ENCODE assay signal across 8 cellular contexts in the genomic region with DNA sequence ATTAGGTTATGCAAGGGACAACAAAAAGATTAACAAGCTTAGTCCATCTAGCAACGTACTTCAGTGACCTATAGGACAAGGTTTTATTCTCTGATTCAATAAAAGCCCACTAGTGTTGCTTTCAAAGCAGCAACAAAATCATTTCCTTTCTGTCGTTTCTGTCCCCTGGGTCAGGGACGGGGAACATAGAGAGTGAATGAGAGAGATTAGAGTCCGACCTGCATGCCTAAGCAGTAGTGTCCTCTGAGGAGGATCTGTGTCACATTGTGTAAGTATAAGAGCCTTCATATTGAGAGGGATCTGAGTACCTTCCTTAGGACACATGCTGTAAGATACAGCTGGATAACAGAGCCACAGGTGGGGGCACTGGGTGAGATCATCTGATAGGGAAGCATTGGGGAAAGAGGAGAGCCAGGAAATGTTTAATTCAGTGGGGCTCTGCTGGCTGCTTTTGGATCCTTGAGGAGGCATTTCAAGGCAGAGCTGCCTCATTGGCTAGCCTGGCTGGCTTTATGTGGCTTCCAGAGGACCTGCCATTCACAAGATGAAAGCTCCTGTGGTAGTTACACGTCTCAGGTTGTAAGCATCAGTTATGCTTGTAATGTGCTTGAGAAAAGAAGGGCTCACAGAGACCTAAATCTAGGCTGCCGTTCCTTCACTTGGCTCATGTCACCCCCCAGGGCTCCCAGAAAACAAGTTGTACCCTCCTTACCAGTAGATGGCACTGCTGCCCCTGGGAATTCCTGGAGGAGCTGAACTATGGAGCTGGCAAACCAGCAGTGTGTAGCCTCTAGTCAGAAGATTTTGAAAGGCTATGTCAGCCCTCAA. TPM values are rescaled to one million over a fixed set of nuclear protein-coding genes. Genes with fewer than 3 reads are reported as not detected.
DNase-seq lines count a peak whose midpoint lies in the region; ATAC-seq and TF ChIP-seq lines count a peak whose summit lies in the region.

No MANE protein-coding gene starts in this region.

- peaks cover 41% of the 10 kb centered on the region for H3K27me3 Mint-ChIP-seq in H9 (ENCODE audit: low read depth)
- H3K27me3 Mint-ChIP-seq in activated CD8-positive, alpha-beta T cell treated with anti-CD3 and anti-CD28 coated beads for 36 hours = peaks cover 39% of the 10 kb centered on the region

- H3K9me3 ChIP-seq in DOHH2 (ENCODE audit: control insufficient read depth, insufficient read depth, low read length) (no peaks in the 10 kb centered on the region), H9 (ENCODE audit: control insufficient read depth, low read depth, low read length) (no peaks in the 10 kb centered on the region)

- TF ChIP-seq CTCF in DOHH2 (IDR thresholded peaks at IDR 0.05; ENCODE audit: low read depth, low read length, poor library complexity, severe bottlenecking) (peak; percentile 81), H9 (conservative IDR thresholded peaks at IDR 0.05) (peak; percentile 91)
- peak; percentile 37 for TF ChIP-seq CTCF in activated CD8-positive, alpha-beta T cell treated with anti-CD3 and anti-CD28 coated beads for 36 hours (IDR thresholded peaks at IDR 0.05)

- no peak overlapping the region for H3K18ac ChIP-seq in H9 (ENCODE audit: insufficient read length, low read depth, low read length)

- CTCF ChIA-PET in activated CD8-positive, alpha-beta T cell treated with anti-CD3 and anti-CD28 coated beads for 36 hours (lab: Charles Lee) = interaction anchor here (0.8 to 2.1 kb wide), 10 partner anchors 12 to 382 kb away, joined by 3 to 6 read pairs (median 3); no protein-coding TSS in a partner anchor

- H3K23ac ChIP-seq in H9 (ENCODE audit: insufficient read length, low read depth, low read length) = no peak overlapping the region

- H3K9ac ChIP-seq in H9 (ENCODE audit: extremely low read depth, insufficient read length, low read length) = no peak overlapping the region

- POLR2A ChIA-PET in activated CD8-positive, alpha-beta T cell treated with anti-CD3 and anti-CD28 coated beads for 36 hours (lab: Charles Lee) = no interaction called here

- no peak overlapping the region for H4K8ac ChIP-seq in H9 (replicated peaks; ENCODE audit: insufficient read length, low read depth, low read length)

- H3K36me3 Mint-ChIP-seq in H9 (ENCODE audit: insufficient read depth in 1 of 3, low read depth in 3 of 3) = peaks cover 0 to under 1% (median 0%) of the 10 kb centered on the region in 3 experiments; a peak in 1 of 7 replicates
- no peaks in the 10 kb centered on the region for H3K36me3 Mint-ChIP-seq in activated CD8-positive, alpha-beta T cell treated with anti-CD3 and anti-CD28 coated beads for 36 hours (ENCODE audit: low read depth)

- no peak overlapping the region for H2BK15ac ChIP-seq in H9 (ENCODE audit: low read depth, low read length)

- no peak overlapping the region for H2AK5ac ChIP-seq in H9 (ENCODE audit: insufficient read length, low read length)

- H3K4me1 ChIP-seq in DOHH2 (ENCODE audit: control insufficient read depth, low read length) (no peaks in the 10 kb centered on the region), H9 (ENCODE audit: insufficient read depth, low read length) (peaks cover 6% of the 10 kb centered on the region; the same call in 1 of the 2 replicates)

- WGBS in H9 (ENCODE audit: extremely low coverage, insufficient read length, low lambda C conversion rate) = no CpG with 5 or more reads among the region's 6 CpGs

- H3K4me2 ChIP-seq in DOHH2 (ENCODE audit: low read length) (no peak overlapping the region), H9 (ENCODE audit: insufficient read depth, insufficient read length, low read length) (no peak overlapping the region)

- no peak overlapping the region for H3K4ac ChIP-seq in H9 (ENCODE audit: low read depth, low read length)

- H3K79me1 ChIP-seq in H9 (ENCODE audit: insufficient read depth, low read depth, low read length, poor library complexity, severe bottlenecking) = no peaks in the 10 kb centered on the region

- H3K27ac ChIP-seq in DOHH2 (ENCODE audit: low read depth, low read length) (no peak overlapping the region), H9 (ENCODE audit: insufficient read length, low read depth, low read length) (no peak overlapping the region)

- no peak overlapping the region for H3K56ac ChIP-seq in H9 (ENCODE audit: insufficient read length, low read depth, low read length)

- peaks cover 14% of the 10 kb centered on the region for H3K23me2 ChIP-seq in H9 (ENCODE audit: insufficient read length, low read depth, low read length, poor library complexity, severe bottlenecking)

- H4K20me1 ChIP-seq in DOHH2 (ENCODE audit: control insufficient read depth, insufficient read depth, low read depth, low read length) (no peaks in the 10 kb centered on the region), H9 (ENCODE audit: control insufficient read depth, insufficient read depth, insufficient read length) (no peaks in the 10 kb centered on the region)

- H3K9me3 Mint-ChIP-seq in H9 = no peaks in the 10 kb centered on the region; a peak in 1 of 5 replicates
- H3K9me3 Mint-ChIP-seq in activated CD8-positive, alpha-beta T cell treated with anti-CD3 and anti-CD28 coated beads for 36 hours = no peaks in the 10 kb centered on the region

- H3K4me1 Mint-ChIP-seq in H9 = peaks cover 20 to 23% of the 10 kb centered on the region in 2 experiments
- H3K4me1 Mint-ChIP-seq in activated CD8-positive, alpha-beta T cell treated with anti-CD3 and anti-CD28 coated beads for 36 hours (ENCODE audit: low read depth) = no peaks in the 10 kb centered on the region

- H3T11ph ChIP-seq in H9 (ENCODE audit: low read length) = no peak overlapping the region

- H3K4me3 Mint-ChIP-seq in H9 = peak overlapping the region in 1 of 2 experiments; percentile 58; a peak in 1 of 5 replicates
- H3K4me3 Mint-ChIP-seq in activated CD8-positive, alpha-beta T cell treated with anti-CD3 and anti-CD28 coated beads for 36 hours = no peak overlapping the region

- no peak overlapping the region for H4K5ac ChIP-seq in H9 (ENCODE audit: insufficient read length, low read depth, low read length)

- no peak overlapping the region for H2BK120ac ChIP-seq in H9 (ENCODE audit: low read depth, low read length, poor library complexity, severe bottlenecking)

- no peak overlapping the region for H2BK5ac ChIP-seq in H9 (ENCODE audit: insufficient read length, low read length)

- no peak overlapping the region for H3K4me3 ChIP-seq in DOHH2 (ENCODE audit: low read length)

- H3F3A ChIP-seq in DOHH2 (ENCODE audit: control insufficient read depth, insufficient read depth) = no peaks in the 10 kb centered on the region

- H3K14ac ChIP-seq in H9 (ENCODE audit: insufficient read depth, low read length) = no peak overlapping the region

- H3K9me2 ChIP-seq in DOHH2 (replicated peaks; ENCODE audit: control insufficient read depth, low read length) = no peaks in the 10 kb centered on the region

- no peak overlapping the region for H4K91ac ChIP-seq in H9 (ENCODE audit: insufficient read length, low read depth, low read length)

- no peak overlapping the region for H2BK12ac ChIP-seq in H9 (ENCODE audit: insufficient read length, low read depth, low read length)

- H2BK20ac ChIP-seq in H9 (ENCODE audit: low read depth, low read length, poor library complexity, severe bottlenecking) = no peak overlapping the region

- peaks cover 5% of the 10 kb centered on the region for H3K27me3 ChIP-seq in DOHH2 (ENCODE audit: control insufficient read depth, low read length)
- peaks cover 6% of the 10 kb centered on the region; the same call in 1 of the 2 replicates for H3K27me3 ChIP-seq in H9 (ENCODE audit: insufficient read depth, low read length)

- H3K79me2 ChIP-seq in DOHH2 (ENCODE audit: control insufficient read depth, low read length) = no peaks in the 10 kb centered on the region
- H3K79me2 ChIP-seq in H9 (ENCODE audit: insufficient read depth, low read length) = no peaks in the 10 kb centered on the region

- no peak for ATAC-seq in activated CD8-positive, alpha-beta T cell treated with anti-CD3 and anti-CD28 coated beads for 36 hours

- 0 out of 7 replicates have a peak overlapping the region, but pooled peaks of 1 of the 3 experiments have one; percentile 67 for H3K27ac Mint-ChIP-seq in H9
- H3K27ac Mint-ChIP-seq in activated CD8-positive, alpha-beta T cell treated with anti-CD3 and anti-CD28 coated beads for 36 hours = no peak overlapping the region

- intact Hi-C loops in activated CD8-positive, alpha-beta T cell treated with anti-CD3 and anti-CD28 coated beads for 36 hours (cut with micrococcal nuclease) = no loop called here
- intact Hi-C loops in posterior vena cava (cut with DNase I) = loop anchor here (5.0 kb wide), 2 partner anchors 336 to 341 kb away; no protein-coding TSS in a partner anchor

- DNase-seq in H9 (peak; percentile 80), NCI-H2107 treated with DMSO at 0.1 percent for 48 hours (lab: John Stamatoyannopoulos, UW; ENCODE audit: unreplicated experiment) (peak; percentile 91), glomerular visceral epithelial cell (ENCODE audit: extremely low spot score) (peak; percentile 62), posterior vena cava (ENCODE audit: low spot score) (peak; percentile 82), activated gamma-delta T cell (lab: John Stamatoyannopoulos, UW) (no peak)
- peak; percentile 54 for DNase-seq in activated CD8-positive, alpha-beta T cell treated with anti-CD3 and anti-CD28 coated beads for 36 hours
- no peak for DNase-seq in activated effector memory CD4-positive, alpha-beta T cell treated with Interleukin-2 at 50 U/mL for 16 hours

- H3K36me3 ChIP-seq in DOHH2 (ENCODE audit: control insufficient read depth, low read length) = no peaks in the 10 kb centered on the region

- H2AFZ ChIP-seq in H9 (ENCODE audit: low read length) = no peak overlapping the region

RNA-seq across cellular contexts. Expression of a gene that starts 2.7 kb away (rescaled TPM):
- total RNA-seq in H9 (2021) = 3.5 and 5.0 TPM in 2 replicates
- total RNA-seq in activated CD8-positive, alpha-beta T cell treated with anti-CD3 and anti-CD28 coated beads for 36 hours = not detected
- total RNA-seq in posterior vena cava = 1 to 10 TPM; 2.1 to 2.8 TPM

Comparison
In these comparisons a context has a peak if more than half of its experiments do, and no peak if none do; other contexts are left out.
1. CTCF ChIP-seq: peak in every context shown above with its lines; median percentile 91 in H9; 81 in DOHH2; 37 in activated CD8-positive, alpha-beta T cell treated with anti-CD3 and anti-CD28 coated beads for 36 hours.
2. DNase-seq: peak in H9 (single experiment), NCI-H2107 treated with DMSO at 0.1 percent for 48 hours (single experiment), activated CD8-positive, alpha-beta T cell treated with anti-CD3 and anti-CD28 coated beads for 36 hours (single experiment), glomerular visceral epithelial cell (single experiment) and posterior vena cava (single experiment); none in activated gamma-delta T cell (single experiment) and activated effector memory CD4-positive, alpha-beta T cell treated with Interleukin-2 at 50 U/mL for 16 hours (single experiment).